Comparison of ENCODE assay signal across 15 cellular contexts in genomic region chr10:14129770-14130169, GRCh38.
DNase-seq lines count a peak whose midpoint lies in the region; TF ChIP-seq lines count a peak whose summit lies in the region.
"Had no signal": no experiment of that assay in that cellular context is flagged by ENCODE, and none has a peak within 500 bp of the region (broad histone marks: within the 10 kb centered on the region; RNA-seq: fewer than 3 reads in every experiment).

No MANE protein-coding gene starts in this region.

- H3K9me3 Mint-ChIP-seq in glutamatergic neuron (ENCODE audit: unreplicated experiment): peaks cover 5% of the 10 kb centered on the region
- H3K9me3 Mint-ChIP-seq: CD8-positive, alpha-beta memory T cell; GM23338 had no signal

- H3K9me3 ChIP-seq in SJCRH30 (replicated peaks): 0 out of 2 replicates have a peak, but pooled peaks cover 5% of the 10 kb centered on the region
- H3K9me3 ChIP-seq: BE2C, Caco-2 had no signal

- peak; percentile 3 for DNase-seq in NCI-H748 (lab: John Stamatoyannopoulos, UW; ENCODE audit: unreplicated experiment)
- DNase-seq in NCI-H748 treated with DMSO at 0.1 percent for 48 hours (lab: John Stamatoyannopoulos, UW): no peak
- DNase-seq in cerebellar cortex (ENCODE audit: low spot score): peak; percentile 94
- DNase-seq in glutamatergic neuron: no peak
- DNase-seq in SJCRH30: no peak
- no peak for DNase-seq in OCI-M2 (lab: John Stamatoyannopoulos, UW; ENCODE audit: unreplicated experiment)
- DNase-seq in retina: no peak
- DNase-seq: BE2C; Caco-2; CD4-positive, CD25-positive, alpha-beta regulatory T cell; CD8-positive, alpha-beta memory T cell; GDM1; HCEC 1CT had no signal

- H3K27me3 Mint-ChIP-seq in glutamatergic neuron (ENCODE audit: unreplicated experiment): no peaks in the 10 kb centered on the region

- H3K27me3 ChIP-seq in SJCRH30: no peaks in the 10 kb centered on the region
- H3K27me3 ChIP-seq: BE2C had no signal

- TF ChIP-seq CTCF in glutamatergic neuron (IDR thresholded peaks at IDR 0.05; ENCODE audit: partially characterized antibody, unreplicated experiment): no peak

- no peaks in the 10 kb centered on the region for H3K36me3 ChIP-seq in SJCRH30
- H3K36me3 ChIP-seq: BE2C had no signal

- H3K4me1 Mint-ChIP-seq in glutamatergic neuron (ENCODE audit: low read depth, unreplicated experiment): peaks cover 9% of the 10 kb centered on the region
- H3K4me1 Mint-ChIP-seq: CD4-positive, CD25-positive, alpha-beta regulatory T cell; CD8-positive, alpha-beta memory T cell had no signal

- H3K4me3 Mint-ChIP-seq in glutamatergic neuron (ENCODE audit: unreplicated experiment): no peak overlapping the region
- H3K4me3 Mint-ChIP-seq: CD4-positive, CD25-positive, alpha-beta regulatory T cell; CD8-positive, alpha-beta memory T cell; GM23338 had no signal

- no peak overlapping the region for H3K27ac ChIP-seq in SJCRH30
- H3K27ac ChIP-seq: HL-60 had no signal

- H3K36me3 Mint-ChIP-seq in glutamatergic neuron (ENCODE audit: unreplicated experiment): no peaks in the 10 kb centered on the region
- H3K36me3 Mint-ChIP-seq: CD4-positive, CD25-positive, alpha-beta regulatory T cell; CD8-positive, alpha-beta memory T cell had no signal

- peak overlapping the region; percentile 5 for H3K27ac Mint-ChIP-seq in glutamatergic neuron (ENCODE audit: unreplicated experiment)
- H3K27ac Mint-ChIP-seq: CD4-positive, CD25-positive, alpha-beta regulatory T cell; CD8-positive, alpha-beta memory T cell; GM23338 had no signal

- H3K4me1 ChIP-seq in SJCRH30: no peaks in the 10 kb centered on the region
- H3K4me1 ChIP-seq: BE2C, Caco-2 had no signal

- H3K4me3 ChIP-seq in SJCRH30: no peak overlapping the region
- H3K4me3 ChIP-seq: GM23338 had no signal

Comparison
In these comparisons a context has a peak if more than half of its experiments do, and no peak if none do; other contexts are left out.
1. DNase-seq: peak in NCI-H748 (single experiment) and cerebellar cortex (single experiment); none in NCI-H748 treated with DMSO at 0.1 percent for 48 hours (single experiment), glutamatergic neuron (single experiment), SJCRH30 (0 of 2), OCI-M2 (single experiment) and retina (single experiment).